In genomic region chr9:120348951-120349429, GRCh38 we compare ENCODE assay signal across 8 cellular contexts.
DNase-seq lines count a peak whose midpoint lies in the region; ATAC-seq and TF ChIP-seq lines count a peak whose summit lies in the region.

No MANE protein-coding gene starts in this region.

- H3K9ac ChIP-seq in iPS-15b (ENCODE audit: low read depth, low read length): no peak overlapping the region

- peak overlapping the region; percentile 33 for H3K4me3 ChIP-seq in iPS-15b (ENCODE audit: low read depth, low read length)
- H3K4me3 ChIP-seq in stomach: no peak overlapping the region

- ATAC-seq in GM21825 (IDR thresholded peaks at IDR 0.05; ENCODE audit: unreplicated experiment) (no peak), HG03097 (IDR thresholded peaks at IDR 0.05; ENCODE audit: low FRiP score, unreplicated experiment) (no peak)

- H3K27ac ChIP-seq in stomach: no peak overlapping the region

- H3K27me3 ChIP-seq in iPS-15b (ENCODE audit: control insufficient read depth, insufficient read depth, low read length) (no peaks in the 10 kb centered on the region), stomach (peaks cover 0 to 6% (median 0%) of the 10 kb centered on the region in 3 donors)

- no peaks in the 10 kb centered on the region for H3K9me3 ChIP-seq in iPS-15b (ENCODE audit: control insufficient read depth, insufficient read depth, low read length)
- H3K9me3 ChIP-seq in stomach: no peaks in the 10 kb centered on the region

- in situ Hi-C loops in GM13976 (cut with MboI; ENCODE audit: low sequenced_read_pairs, unreplicated experiment): no loop called here

- DNase-seq in AG09319 (ENCODE audit: extremely low read depth, low read depth) (no peak), GM13976 (ENCODE audit: low spot score) (peak; percentile 69), NCI-H1417 treated with DMSO at 0.1 percent for 48 hours (lab: John Stamatoyannopoulos, UW) (peak; percentile 8), amniotic stem cell (lab: John Stamatoyannopoulos, UW) (peak; percentile 19), stomach (peak; percentile 30)

- no peaks in the 10 kb centered on the region for H3K4me1 ChIP-seq in iPS-15b (ENCODE audit: control insufficient read depth, insufficient read depth, low read length)
- no peaks in the 10 kb centered on the region for H3K4me1 ChIP-seq in stomach

- 18 to 28% (median 21%) methylated on average over 9 to 16 of the region's 16 CpGs for WGBS in stomach, 5 donors

- H3K36me3 ChIP-seq in iPS-15b (ENCODE audit: control insufficient read depth, insufficient read depth, low read length) (no peaks in the 10 kb centered on the region), stomach (no peaks in the 10 kb centered on the region)

- TF ChIP-seq CTCF in AG09319 (IDR thresholded peaks at IDR 0.05; ENCODE audit: low read depth, low read length) (peak; percentile 64), GM13976 (IDR thresholded peaks at IDR 0.05; ENCODE audit: borderline replicate concordance, control extremely low read depth, extremely low read depth, insufficient read depth, missing control alignments) (peak; percentile 38), stomach (IDR thresholded peaks at IDR 0.05) (peak in 5 of 7 experiments; percentile 4 to 46 (median 45))

- no peak for TF ChIP-seq POLR2A in stomach (IDR thresholded peaks at IDR 0.05)

- intact Hi-C loops in stomach (cut with DNase I; ENCODE audit: low total_unique reads): no loop called here

- TF ChIP-seq EP300 in stomach (IDR thresholded peaks at IDR 0.05): no peak
